ENCODE assay signal across 32 cellular contexts in genomic region chr14:23164949-23165348, GRCh38. TPM values are rescaled to one million over a fixed set of nuclear protein-coding genes. Genes with fewer than 3 reads are reported as not detected.
DNase-seq lines count a peak whose midpoint lies in the region; ATAC-seq, FAIRE-seq and TF ChIP-seq lines count a peak whose summit lies in the region.
"Had no signal": no experiment of that assay in that cellular context is flagged by ENCODE, and none has a peak within 500 bp of the region (broad histone marks: within the 10 kb centered on the region; RNA-seq: fewer than 3 reads in every experiment).

No MANE protein-coding gene starts in this region.

- H3K9me3 Mint-ChIP-seq in dendritic cell treated with granulocyte-macrophage colony-stimulating factor and Interleukin-4, amounts not matched to agents 40 ng/mL and 50 ng/mL, for 4 days, result no peaks in the 10 kb centered on the region
- H3K9me3 Mint-ChIP-seq: CD4-positive, alpha-beta memory T cell; CD8-positive, alpha-beta memory T cell had no signal

- H3K9me1 ChIP-seq in K562 (ENCODE audit: control insufficient read depth, insufficient read depth, low read length), result no peaks in the 10 kb centered on the region

- H4K8ac ChIP-seq in neuronal stem cell (ENCODE audit: low read depth, low read length), result no peak overlapping the region

- H3K14ac ChIP-seq in neuronal stem cell (ENCODE audit: low read length), result no peak overlapping the region

- 96% methylated on average over 5 of the region's 5 CpGs for WGBS in K562 (ENCODE audit: insufficient coverage, low coverage, missing lambda C conversion rate)
- WGBS in neuronal stem cell (ENCODE audit: extremely low coverage in 2 of 2, insufficient read length in 2 of 2, insufficient replicate concordance in 1 of 2), 2 donors, result no CpG with 5 or more reads among the region's 5 CpGs

- no peak overlapping the region for H2BK12ac ChIP-seq in neuronal stem cell (ENCODE audit: low read length)

- H2BK15ac ChIP-seq in neuronal stem cell (ENCODE audit: low read length), result no peak overlapping the region

- H3K36me3 ChIP-seq in K562 (ENCODE audit: control insufficient read depth, insufficient read depth, low read length) (no peaks in the 10 kb centered on the region; the same call in 2 of the 3 replicates), neuronal stem cell (replicated peaks in 1 of 2; ENCODE audit: control insufficient read depth in 2 of 2, insufficient read depth in 2 of 2, low read length in 2 of 2) (peaks cover 0 to 9% of the 10 kb centered on the region in 2 donors), breast epithelium (no peaks in the 10 kb centered on the region), PC-9 (ENCODE audit: low read depth) (no peaks in the 10 kb centered on the region)
- H3K36me3 ChIP-seq: BLaER1 treated with 17β-estradiol and CSF1 and Interleukin-3, amounts not matched to agents 10 nM and 100 nM had no signal

- H3K9me3 ChIP-seq in K562 (replicated peaks; ENCODE audit: control insufficient read depth, insufficient read depth, low read depth, low read length) (no peaks in the 10 kb centered on the region), neuronal stem cell (replicated peaks in 1 of 2; ENCODE audit: control insufficient read depth in 2 of 2, insufficient read depth in 1 of 2, low read depth in 1 of 2, low read length in 2 of 2) (no peaks in the 10 kb centered on the region), breast epithelium (no peaks in the 10 kb centered on the region), PC-9 (ENCODE audit: insufficient read depth, low read depth) (no peaks in the 10 kb centered on the region)
- H3K9me3 ChIP-seq: A549; BLaER1 treated with 17β-estradiol and CSF1 and Interleukin-3, amounts not matched to agents 10 nM and 100 nM had no signal

- H3K9me2 ChIP-seq in PC-9 (ENCODE audit: insufficient read depth), result no peaks in the 10 kb centered on the region

- H3K27ac ChIP-seq in C4-2B (peak overlapping the region; percentile 46), K562 (ENCODE audit: extremely low read depth, low read depth, low read length) (no peak overlapping the region), neuronal stem cell (replicated peaks; ENCODE audit: low read length) (no peak overlapping the region), breast epithelium (no peak overlapping the region), PC-9 (no peak overlapping the region)
- H3K27ac ChIP-seq: 22Rv1, A549 had no signal

- no peak overlapping the region for H4K91ac ChIP-seq in neuronal stem cell (ENCODE audit: low read depth, low read length, poor library complexity)

- H3F3A ChIP-seq in PC-9 (ENCODE audit: insufficient read depth, low read depth), result no peaks in the 10 kb centered on the region

- H3K4me1 Mint-ChIP-seq in dendritic cell treated with granulocyte-macrophage colony-stimulating factor and Interleukin-4, amounts not matched to agents 40 ng/mL and 50 ng/mL, for 4 days (ENCODE audit: low read depth), result peaks cover 90% of the 10 kb centered on the region
- H3K4me1 Mint-ChIP-seq: B cell; CD8-positive, alpha-beta memory T cell had no signal

- H3K4ac ChIP-seq in neuronal stem cell (ENCODE audit: low read length), result no peak overlapping the region

- H4K20me1 ChIP-seq in K562 (replicated peaks; ENCODE audit: control insufficient read depth, insufficient read depth, low read length) (no peaks in the 10 kb centered on the region), PC-9 (ENCODE audit: insufficient read depth) (no peaks in the 10 kb centered on the region)
- H4K20me1 ChIP-seq: BLaER1 treated with 17β-estradiol and CSF1 and Interleukin-3, amounts not matched to agents 10 nM and 100 nM had no signal

- intact Hi-C loops in K562 (cut with micrococcal nuclease) (loop anchor here (5.0 kb wide), 1 partner anchor 43 kb away; no protein-coding TSS in a partner anchor), breast epithelium (cut with DNase I; ENCODE audit: low total_unique reads) (no loop called here), PC-9 (cut with micrococcal nuclease; ENCODE audit: unreplicated experiment) (no loop called here)
- intact Hi-C loops in dendritic cell treated with granulocyte-macrophage colony-stimulating factor and Interleukin-4, amounts not matched to agents 40 ng/mL and 50 ng/mL, for 4 days (cut with micrococcal nuclease), result no loop called here

- DNase-seq in K562 (ENCODE audit: extremely low read depth in 1 of 4, low spot score in 3 of 4), result no peak
- no peak for DNase-seq in neuronal stem cell (ENCODE audit: low spot score)
- DNase-seq in breast epithelium (ENCODE audit: low spot score in 2 of 2), result no peak
- no peak for DNase-seq in UCSD-AML1 (lab: John Stamatoyannopoulos, UW; ENCODE audit: unreplicated experiment)
- DNase-seq in RCC 7860 (ENCODE audit: low spot score), result no peak
- DNase-seq in PC-9, result no peak
- DNase-seq: AML-193; CD4-positive, alpha-beta memory T cell; CD4-positive, CD25-positive, alpha-beta regulatory T cell; CD8-positive, alpha-beta memory T cell; COR-L47; DMS 273 treated with DMSO at 0.1 percent for 48 hours; DMS153; DMS53; DMS79; DND-41; EL; GDM1 had no signal

- no peak overlapping the region for H2AFZ ChIP-seq in K562 (ENCODE audit: low read depth, low read length)
- no peak overlapping the region for H2AFZ ChIP-seq in neuronal stem cell (ENCODE audit: low read length)
- no peak overlapping the region for H2AFZ ChIP-seq in PC-9

- TF ChIP-seq EP300 in K562 (IDR thresholded peaks at IDR 0.05; ENCODE audit: low read length), result no peak

- TF ChIP-seq POLR2A in K562 (conservative IDR thresholded peaks at IDR 0.05), result no peak
- no peak for TF ChIP-seq POLR2A in breast epithelium (IDR thresholded peaks at IDR 0.05)

- TF ChIP-seq CTCF in C4-2B (conservative IDR thresholded peaks at IDR 0.05) (no peak), K562 (IDR thresholded peaks at IDR 0.05 in 2 of 3, conservative IDR thresholded peaks at IDR 0.05 in 1 of 3; ENCODE audit: insufficient read depth in 2 of 3, low read depth in 1 of 3, low read length in 3 of 3) (no peak), breast epithelium (IDR thresholded peaks at IDR 0.05) (no peak), PC-9 (conservative IDR thresholded peaks at IDR 0.05) (no peak)

- no peak overlapping the region for H3K23ac ChIP-seq in neuronal stem cell (ENCODE audit: low read depth, low read length, poor library complexity)

- CTCF ChIA-PET in K562 (lab: Yijun Ruan, JAX; ENCODE audit: low intra/inter-chr PET ratio), result no interaction called here
- CTCF ChIA-PET in PC-9 (lab: Charles Lee), result no interaction called here

- H3K4me2 ChIP-seq in K562 (ENCODE audit: insufficient read depth, low read length) (no peak overlapping the region), neuronal stem cell (ENCODE audit: insufficient read depth, low read length, poor library complexity, severe bottlenecking) (no peak overlapping the region), PC-9 (no peak overlapping the region)
- H3K4me2 ChIP-seq: A549 had no signal

- H3K27me3 ChIP-seq in K562 (ENCODE audit: control insufficient read depth in 2 of 2, insufficient read depth in 2 of 2, low read length in 2 of 2) (no peaks in the 10 kb centered on the region), neuronal stem cell (ENCODE audit: control insufficient read depth in 3 of 3, insufficient read depth in 3 of 3, low read depth in 1 of 3, low read length in 3 of 3) (no peaks in the 10 kb centered on the region), breast epithelium (no peaks in the 10 kb centered on the region), PC-9 (ENCODE audit: insufficient read depth, low read depth) (no peaks in the 10 kb centered on the region)
- H3K27me3 ChIP-seq: BLaER1 treated with 17β-estradiol and CSF1 and Interleukin-3, amounts not matched to agents 10 nM and 100 nM had no signal

- no peak overlapping the region for H3K4me3 Mint-ChIP-seq in dendritic cell treated with granulocyte-macrophage colony-stimulating factor and Interleukin-4, amounts not matched to agents 40 ng/mL and 50 ng/mL, for 4 days
- H3K4me3 Mint-ChIP-seq: B cell; CD14-positive monocyte; CD4-positive, alpha-beta memory T cell; CD4-positive, CD25-positive, alpha-beta regulatory T cell; CD8-positive, alpha-beta memory T cell had no signal

- POLR2A ChIA-PET in K562 (lab: Yijun Ruan, JAX) (interaction anchor here (1.5 kb wide), 1 partner anchor 25 kb away, joined by 3 read pairs; no protein-coding TSS in a partner anchor), PC-9 (lab: Charles Lee; ENCODE audit: unreplicated experiment) (no interaction called here)

- ATAC-seq in K562, result no peak
- ATAC-seq: A549, GM12878 had no signal

- no TSS peak for BruUV-seq in K562 (replicated peaks; lab: Mats Ljungman, UMichigan)
- BruUV-seq in PC-9 (replicated peaks; lab: Mats Ljungman, UMichigan), result no TSS peak

- H3K79me2 ChIP-seq in K562 (ENCODE audit: control insufficient read depth, insufficient read depth, low read length), result no peaks in the 10 kb centered on the region
- H3K79me2 ChIP-seq in PC-9 (ENCODE audit: low read depth), result no peaks in the 10 kb centered on the region

- H3K36me3 Mint-ChIP-seq in dendritic cell treated with granulocyte-macrophage colony-stimulating factor and Interleukin-4, amounts not matched to agents 40 ng/mL and 50 ng/mL, for 4 days (ENCODE audit: low read depth), result peaks cover 90% of the 10 kb centered on the region
- H3K36me3 Mint-ChIP-seq: CD4-positive, alpha-beta memory T cell; CD4-positive, CD25-positive, alpha-beta regulatory T cell; CD8-positive, alpha-beta memory T cell had no signal

- FAIRE-seq in K562 (lab: Jason Lieb, UNC) (no peak), RCC 7860 (lab: Jason Lieb, UNC) (no peak)
- FAIRE-seq: A549, GM12878, GM12892, GM18507 had no signal

- no peak overlapping the region for H3K4me3 ChIP-seq in K562
- H3K4me3 ChIP-seq in neuronal stem cell (ENCODE audit: low read length in 2 of 2), result no peak overlapping the region
- no peak overlapping the region for H3K4me3 ChIP-seq in breast epithelium
- H3K4me3 ChIP-seq in PC-9, result no peak overlapping the region
- H3K4me3 ChIP-seq: A549; BLaER1 treated with 17β-estradiol and CSF1 and Interleukin-3, amounts not matched to agents 10 nM and 100 nM; GM12878 had no signal

- no peaks in the 10 kb centered on the region for H3K27me3 Mint-ChIP-seq in dendritic cell treated with granulocyte-macrophage colony-stimulating factor and Interleukin-4, amounts not matched to agents 40 ng/mL and 50 ng/mL, for 4 days
- H3K27me3 Mint-ChIP-seq: B cell had no signal

- peaks cover 55 to 59% of the 10 kb centered on the region in 2 experiments for H3K4me1 ChIP-seq in K562 (replicated peaks in 1 of 2; ENCODE audit: control insufficient read depth in 2 of 2, insufficient read depth in 2 of 2, low read length in 2 of 2)
- peaks cover 19 to 22% of the 10 kb centered on the region in 2 donors for H3K4me1 ChIP-seq in neuronal stem cell (ENCODE audit: control insufficient read depth in 2 of 2, insufficient read depth in 1 of 2, low read depth in 1 of 2, low read length in 2 of 2)
- H3K4me1 ChIP-seq in breast epithelium, result no peaks in the 10 kb centered on the region
- peaks cover 15% of the 10 kb centered on the region for H3K4me1 ChIP-seq in PC-9 (replicated peaks; ENCODE audit: insufficient read depth)
- H3K4me1 ChIP-seq: A549 had no signal

- H2BK5ac ChIP-seq in neuronal stem cell (ENCODE audit: low read length), result peak overlapping the region; percentile 29

- in situ Hi-C loops in K562 (cut with MboI), result no loop called here

- no peak overlapping the region for H2AK5ac ChIP-seq in neuronal stem cell (ENCODE audit: low read depth, low read length)

- no peak for TF ChIP-seq RAD21 in K562 (CRISPR knock-in tag; conservative IDR thresholded peaks at IDR 0.05 in 1 of 2, IDR thresholded peaks at IDR 0.05 in 1 of 2)

- H3K79me1 ChIP-seq in neuronal stem cell (ENCODE audit: low read depth, low read length), result no peaks in the 10 kb centered on the region

- no peak overlapping the region for H3K18ac ChIP-seq in neuronal stem cell (ENCODE audit: low read length)

- H3K9ac ChIP-seq in K562 (ENCODE audit: insufficient read depth in 1 of 2, low read depth in 2 of 2, low read length in 2 of 2) (peak overlapping the region in 1 of 2 experiments; percentile 68; a peak in 2 of 4 replicates), neuronal stem cell (ENCODE audit: low read depth, low read length, poor library complexity) (no peak overlapping the region)
- H3K9ac ChIP-seq: BLaER1 treated with 17β-estradiol and CSF1 and Interleukin-3, amounts not matched to agents 10 nM and 100 nM had no signal

- H2BK120ac ChIP-seq in neuronal stem cell (ENCODE audit: low read depth, low read length), result no peak overlapping the region

- peak overlapping the region; percentile 46 for H3K27ac Mint-ChIP-seq in dendritic cell treated with granulocyte-macrophage colony-stimulating factor and Interleukin-4, amounts not matched to agents 40 ng/mL and 50 ng/mL, for 4 days
- H3K27ac Mint-ChIP-seq: B cell; CD14-positive monocyte; CD4-positive, alpha-beta memory T cell had no signal

RNA-seq across cellular contexts. Expression of gene SLC7A8, which starts 18.5 kb away (rescaled TPM):
- 10.1 and 17.6 TPM in 2 replicates for total RNA-seq in K562 (2011; cell fraction: chromatin; rRNA removed; ENCODE audit: low replicate concordance)
- total RNA-seq in K562 (2011; cell fraction: nucleolus; rRNA removed), result 12.9 and 14.5 TPM in 2 replicates
- total RNA-seq in K562 (2011; cell fraction: nucleoplasm; rRNA removed), result 24.6 and 30.7 TPM in 2 replicates
- total RNA-seq in K562 (2014; rRNA removed) (5.3 and 6.0 TPM in 2 replicates), K562 (2014; rRNA removed; fragmentation: Illumina TruSeq; extraction: Trizol) (3.5 and 4.0 TPM in 2 replicates), K562 (2015; rRNA removed; fragmentation: Illumina TruSeq; extraction: Trizol) (3.4 and 4.5 TPM in 2 replicates), K562 (2021) (19.6 and 21.6 TPM in 2 replicates), breast epithelium (10 to 100 TPM; 46.8 to 98.9 (median 61.9) TPM), PC-9 (2021) (2.0 and 3.6 TPM in 2 replicates)
- polyA plus RNA-seq in K562 (2011; rRNA removed) (19.3 and 42.6 TPM in 2 replicates), K562 (2014; fragmentation: Illumina TruSeq; extraction: Trizol) (30.1 and 33.0 TPM in 2 replicates), K562 (2014; fragmentation: Nextera tagmentation; extraction: Ambion mirVana) (1 to 10 TPM; 2.0 to 2.3 TPM), K562 (2014; rRNA removed) (10.1 and 10.6 TPM in 2 replicates)
- polyA plus RNA-seq in K562 (2011; cell fraction: cytosol; rRNA removed), result 26.8 and 32.0 TPM in 2 replicates
- polyA plus RNA-seq in K562 (2011; cell fraction: nucleus; rRNA removed), result 17.7 and 21.6 TPM in 2 replicates
- polyA plus RNA-seq in K562 (2012), result 16.4 and 25.4 TPM in 2 replicates
- 10.9 and 16.5 TPM in 2 replicates for polyA minus RNA-seq in K562 (2011; rRNA and poly(A)+ RNA removed)
- polyA minus RNA-seq in K562 (2011; cell fraction: cytosol; rRNA and poly(A)+ RNA removed), result 22.9 and 23.3 TPM in 2 replicates
- polyA minus RNA-seq in K562 (2011; cell fraction: nucleus; rRNA and poly(A)+ RNA removed), result 4.4 and 9.4 TPM in 2 replicates
- polyA plus RNA-seq in neuronal stem cell (2013, experiment 1 of 2), result 43.4 TPM
- polyA plus RNA-seq in neuronal stem cell (2013, experiment 2 of 2), result 43.3 TPM
- total RNA-seq: CD4-positive, CD25-positive, alpha-beta regulatory T cell had no signal

RNA-seq across cellular contexts. Expression of gene CEBPE, which starts 45.9 kb away (rescaled TPM):
- total RNA-seq in K562 (2011; cell fraction: chromatin; rRNA removed; ENCODE audit: low replicate concordance), result not detected in 2 replicates
- total RNA-seq in K562 (2011; cell fraction: nucleolus; rRNA removed), result not detected in 2 replicates
- not detected in 2 replicates for total RNA-seq in K562 (2011; cell fraction: nucleoplasm; rRNA removed)
- 0.09 TPM in 1 of 2 replicates, not detected in the other for total RNA-seq in K562 (2014; rRNA removed)
- not detected in 2 replicates for total RNA-seq in K562 (2014; rRNA removed; fragmentation: Illumina TruSeq; extraction: Trizol)
- total RNA-seq in K562 (2015; rRNA removed; fragmentation: Illumina TruSeq; extraction: Trizol), result not detected in 2 replicates
- total RNA-seq in K562 (2021), result 0.13 and 0.16 TPM in 2 replicates
- 0.09 TPM in 1 of 2 replicates, not detected in the other for polyA plus RNA-seq in K562 (2011; rRNA removed)
- polyA plus RNA-seq in K562 (2011; cell fraction: cytosol; rRNA removed), result 0.09 and 0.12 TPM in 2 replicates
- not detected in 2 replicates for polyA plus RNA-seq in K562 (2011; cell fraction: nucleus; rRNA removed)
- polyA plus RNA-seq in K562 (2012), result 0.18 TPM in 1 of 2 replicates, not detected in the other
- polyA plus RNA-seq in K562 (2014; fragmentation: Illumina TruSeq; extraction: Trizol), result not detected in 2 replicates
- polyA plus RNA-seq in K562 (2014; fragmentation: Nextera tagmentation; extraction: Ambion mirVana), result not detected
- polyA plus RNA-seq in K562 (2014; rRNA removed), result 0.12 and 0.15 TPM in 2 replicates
- not detected in 2 replicates for polyA minus RNA-seq in K562 (2011; rRNA and poly(A)+ RNA removed)
- polyA minus RNA-seq in K562 (2011; cell fraction: cytosol; rRNA and poly(A)+ RNA removed), result not detected in 2 replicates
- polyA minus RNA-seq in K562 (2011; cell fraction: nucleus; rRNA and poly(A)+ RNA removed), result not detected in 2 replicates
- not detected for polyA plus RNA-seq in neuronal stem cell (2013, experiment 1 of 2)
- polyA plus RNA-seq in neuronal stem cell (2013, experiment 2 of 2), result not detected
- total RNA-seq in breast epithelium, result under 1 TPM in 1 of 3 donors, not detected in 2; 0.32 TPM
- not detected in 2 replicates for total RNA-seq in PC-9 (2021)
- total RNA-seq: A172; CD4-positive, CD25-positive, alpha-beta regulatory T cell; Daoy; G401 had no signal
- polyA plus RNA-seq: BJ; CD8-positive, alpha-beta memory T cell had no signal
